Comparison of ENCODE assay signal across 8 cellular contexts in genomic region chr3:53890726-53891499, GRCh38. TPM values are rescaled to one million over a fixed set of nuclear protein-coding genes. Genes with fewer than 3 reads are reported as not detected.
A peak's percentile ranks its signal among the peaks of the same experiment; 100 is the strongest.
DNase-seq lines count a peak whose midpoint lies in the region; ATAC-seq and TF ChIP-seq lines count a peak whose summit lies in the region.

No MANE protein-coding gene starts in this region.

- H3K4me3 ChIP-seq in endocrine pancreas (ENCODE audit: control insufficient read depth, insufficient read depth, low read length) (peak overlapping the region; percentile 96), muscle layer of colon (ENCODE audit: low read depth in 1 of 2, low read length in 2 of 2) (peak overlapping the region; percentile 69 to 93), thyroid gland (replicated peaks in 1 of 3) (peak overlapping the region; percentile 38 to 85 (median 85))

- DNase-seq in G401 (ENCODE audit: low spot score) (peak; percentile 53), thyroid gland (peak in 1 of 2 donors; percentile 23), D341Med (ENCODE audit: low spot score) (no peak)
- peak; percentile 43 to 48 for DNase-seq in activated CD4-positive, alpha-beta T cell treated with anti-CD3 and anti-CD28 coated beads, Interleukin-2, amount 50 U/mL, for 4 hours

- intact Hi-C loops in thyroid gland (cut with DNase I) = no loop called here

- H3K27ac ChIP-seq in KOPT-K1 (ENCODE audit: low read depth, low read length, poor library complexity, severe bottlenecking) = peak overlapping the region; percentile 59
- peak overlapping the region; percentile 75 for H3K27ac ChIP-seq in muscle layer of colon (ENCODE audit: low read depth, low read length)
- H3K27ac ChIP-seq in thyroid gland = peak overlapping the region; percentile 61 to 93 (median 91)

- H3K9me3 ChIP-seq in KOPT-K1 (ENCODE audit: insufficient read depth, low read length, poor library complexity, severe bottlenecking) = no peaks in the 10 kb centered on the region
- no peaks in the 10 kb centered on the region for H3K9me3 ChIP-seq in endocrine pancreas (ENCODE audit: control insufficient read depth, low read length)
- no peaks in the 10 kb centered on the region for H3K9me3 ChIP-seq in muscle layer of colon (ENCODE audit: low read length)
- no peaks in the 10 kb centered on the region for H3K9me3 ChIP-seq in thyroid gland

- H3K27me3 ChIP-seq in endocrine pancreas (ENCODE audit: control insufficient read depth, insufficient read depth, low read length) (no peaks in the 10 kb centered on the region), muscle layer of colon (ENCODE audit: control insufficient read depth in 1 of 2, insufficient read depth in 2 of 2, low read length in 2 of 2) (no peaks in the 10 kb centered on the region), thyroid gland (no peaks in the 10 kb centered on the region)

- TF ChIP-seq POLR2A in thyroid gland (IDR thresholded peaks at IDR 0.05) = no peak

- no peak for ATAC-seq in GM21367 (IDR thresholded peaks at IDR 0.05; ENCODE audit: unreplicated experiment)

- H3K4me1 ChIP-seq in endocrine pancreas (ENCODE audit: control insufficient read depth, insufficient read depth, low read length) (peaks cover 24% of the 10 kb centered on the region), muscle layer of colon (ENCODE audit: insufficient read depth, low read length) (peaks cover 14% of the 10 kb centered on the region), thyroid gland (peaks cover 21 to 33% of the 10 kb centered on the region in 2 donors)

- in situ Hi-C loops in G401 (cut with HindIII; ENCODE audit: low sequenced_read_pairs) = no loop called here

- H3K36me3 ChIP-seq in KOPT-K1 (ENCODE audit: insufficient read depth, low read length) (peaks cover 20% of the 10 kb centered on the region), endocrine pancreas (ENCODE audit: control insufficient read depth, insufficient read depth, low read length) (peaks cover 3% of the 10 kb centered on the region), muscle layer of colon (ENCODE audit: insufficient read depth, low read length) (peaks cover 14% of the 10 kb centered on the region), thyroid gland (peaks cover 3 to 5% of the 10 kb centered on the region in 2 donors)

- 3% methylated on average over 22 of the region's 22 CpGs for WGBS in thyroid gland, 2 donors

- H3K9ac ChIP-seq in endocrine pancreas (ENCODE audit: control insufficient read depth, insufficient read depth, low read length) = peak overlapping the region; percentile 74
- H3K9ac ChIP-seq in muscle layer of colon (ENCODE audit: low read length) = peak overlapping the region; percentile 96

- TF ChIP-seq CTCF in thyroid gland (IDR thresholded peaks at IDR 0.05) = no peak

RNA-seq across cellular contexts. Expression of gene SELENOK, which starts 0.7 kb away (rescaled TPM):
- 45.9 and 68.5 TPM in 2 replicates for total RNA-seq in G401 (2014; rRNA removed; shearing (Covaris generic))
- total RNA-seq in thyroid gland = 100 to 1,000 TPM in 3 of 4 donors, 10 to 100 TPM in 1; 79.0 to 132 (median 124) TPM

RNA-seq across cellular contexts. Expression of gene ACTR8, which starts 9.0 kb away (rescaled TPM):
- 26.3 and 41.7 TPM in 2 replicates for total RNA-seq in G401 (2014; rRNA removed; shearing (Covaris generic))
- total RNA-seq in thyroid gland = 10 to 100 TPM; 29.0 to 31.7 (median 29.4) TPM

RNA-seq across cellular contexts. Expression of gene IL17RB, which starts 44.5 kb away (rescaled TPM):
- total RNA-seq in G401 (2014; rRNA removed; shearing (Covaris generic)) = 0.12 and 0.54 TPM in 2 replicates
- total RNA-seq in thyroid gland = 1 to 10 TPM in 2 of 4 donors, under 1 TPM in 2; 0.71 to 2.5 (median 1.6) TPM

RNA-seq across cellular contexts. Expression of gene CHDH, which starts 44.7 kb away (rescaled TPM):
- 5.6 and 7.9 TPM in 2 replicates for total RNA-seq in G401 (2014; rRNA removed; shearing (Covaris generic))
- total RNA-seq in thyroid gland = 10 to 100 TPM in 2 of 4 donors, 1 to 10 TPM in 2; 4.7 to 26.9 (median 11.1) TPM
